Comparison of ENCODE assay signal across 1 cellular context in the genomic region with DNA sequence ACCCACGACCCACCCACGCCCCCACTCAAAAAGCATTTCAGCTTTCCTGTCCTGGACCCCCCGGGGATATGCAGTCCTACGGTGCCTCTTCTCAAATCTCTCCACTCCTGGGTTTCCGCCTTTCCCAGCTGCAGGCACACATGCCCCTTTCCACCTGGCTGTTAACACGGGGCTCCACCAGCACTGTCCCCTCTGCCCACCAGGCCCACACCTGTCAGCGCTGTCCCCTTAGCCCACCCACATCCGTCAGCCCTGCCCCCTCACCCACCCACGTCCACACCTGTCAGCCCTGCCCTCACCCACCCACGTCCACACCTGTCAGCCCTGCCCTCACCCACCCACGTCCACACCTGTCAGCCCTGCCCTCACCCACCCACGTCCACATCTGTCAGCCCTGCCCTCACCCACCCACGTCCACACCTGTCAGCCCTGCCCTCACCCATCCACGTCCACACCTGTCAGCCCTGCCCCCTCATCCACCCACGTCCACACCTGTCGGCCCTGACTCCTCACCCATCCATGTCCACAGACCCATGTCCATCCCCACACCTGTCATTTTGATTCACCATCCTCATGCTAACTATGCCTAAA.
TF ChIP-seq lines count a peak whose summit lies in the region.

No MANE protein-coding gene starts in this region.

TF ChIP-seq in HepG2, 621 proteins besides CTCF, POLR2A, EP300 and RAD21:
- TF ChIP-seq MTA3 (CRISPR knock-in tag; IDR thresholded peaks at IDR 0.05), result no peak
- peak; percentile 72 for TF ChIP-seq RBFOX2 (IDR thresholded peaks at IDR 0.05; ENCODE audit: low read depth, low read length)
TF ChIP-seq in HepG2: peak in this region for 1.
